Comparison of ENCODE assay signal across 13 cellular contexts in the genomic region with DNA sequence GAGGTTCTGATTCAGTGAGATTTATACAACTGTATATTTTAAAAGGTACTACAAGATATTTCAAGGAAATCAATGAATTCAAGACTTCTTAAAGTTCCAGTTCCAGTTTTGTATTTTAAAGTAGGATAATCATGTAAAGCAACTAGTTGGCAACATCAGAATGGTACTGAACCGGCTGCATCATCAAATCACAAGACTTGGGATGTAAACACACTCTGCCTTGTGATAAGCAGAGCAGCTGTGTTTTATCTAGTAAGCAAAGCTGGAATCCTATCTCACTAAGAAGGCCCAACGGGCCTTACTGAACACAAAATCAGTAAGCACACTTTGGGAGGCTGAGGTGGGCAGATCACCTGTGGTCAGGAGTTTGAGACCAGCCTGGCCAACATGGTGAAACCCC.
"Had no signal": no experiment of that assay in that cellular context is flagged by ENCODE, and none has a peak within 500 bp of the region (broad histone marks: within the 10 kb centered on the region; RNA-seq: fewer than 3 reads in every experiment).

No MANE protein-coding gene starts in this region.

- H3K9me3 Mint-ChIP-seq: activated CD4-positive, alpha-beta memory T cell treated with anti-CD3 and anti-CD28 coated beads for 36 hours; T-helper 2 cell treated with Interferon-gamma antibody and Interleukin-4, amounts not matched to agents 5 μg/mL and 100 μg/mL, for 36 hours had no signal

- H3K27me3 ChIP-seq: colonic mucosa, neutrophil, stomach had no signal

- DNase-seq: activated CD4-positive, alpha-beta memory T cell treated with anti-CD3 and anti-CD28 coated beads for 36 hours; activated CD4-positive, alpha-beta T cell treated with anti-CD3 and anti-CD28 coated beads for 1 hour; activated naive CD8-positive, alpha-beta T cell treated with anti-CD3 and anti-CD28 coated beads, Interleukin-2, amount 10 ng/mL, durations not matched to agents 7 days and 5 days; activated T-cell treated with anti-CD3 and anti-CD28 coated beads, Interleukin-2, amount 50 U/mL, for 72 hours; colonic mucosa; effector CD4-positive, alpha-beta T cell; lower lobe of right lung; naive thymus-derived CD4-positive, alpha-beta T cell; posterior cingulate gyrus; stomach had no signal

- H3K27ac ChIP-seq: colonic mucosa, lower lobe of right lung, neutrophil, skin epidermis, stomach had no signal

- H3K36me3 ChIP-seq: colonic mucosa, lower lobe of right lung, neutrophil, stomach had no signal

- H3K4me1 Mint-ChIP-seq: activated naive CD8-positive, alpha-beta T cell treated with anti-CD3 and anti-CD28 coated beads, Interleukin-2, amount 10 ng/mL, durations not matched to agents 7 days and 5 days; naive thymus-derived CD4-positive, alpha-beta T cell had no signal

- H3K9me3 ChIP-seq: colonic mucosa, lower lobe of right lung, neutrophil, stomach had no signal

- H3K4me3 ChIP-seq: colonic mucosa, lower lobe of right lung, skin epidermis, stomach had no signal

- H3K4me1 ChIP-seq: colonic mucosa, lower lobe of right lung, stomach had no signal

- H3K4me3 Mint-ChIP-seq: activated CD4-positive, alpha-beta memory T cell treated with anti-CD3 and anti-CD28 coated beads for 36 hours; activated naive CD8-positive, alpha-beta T cell treated with anti-CD3 and anti-CD28 coated beads, Interleukin-2, amount 10 ng/mL, durations not matched to agents 7 days and 5 days; activated T-cell treated with anti-CD3 and anti-CD28 coated beads, Interleukin-2, amount 50 U/mL, for 72 hours; naive thymus-derived CD4-positive, alpha-beta T cell; T-helper 2 cell treated with Interferon-gamma antibody and Interleukin-4, amounts not matched to agents 5 μg/mL and 100 μg/mL, for 36 hours had no signal

- H3K27ac Mint-ChIP-seq: activated CD4-positive, alpha-beta memory T cell treated with anti-CD3 and anti-CD28 coated beads for 36 hours; activated naive CD8-positive, alpha-beta T cell treated with anti-CD3 and anti-CD28 coated beads, Interleukin-2, amount 10 ng/mL, durations not matched to agents 7 days and 5 days; activated T-cell treated with anti-CD3 and anti-CD28 coated beads, Interleukin-2, amount 50 U/mL, for 72 hours; naive thymus-derived CD4-positive, alpha-beta T cell; T-helper 2 cell treated with Interferon-gamma antibody and Interleukin-4, amounts not matched to agents 5 μg/mL and 100 μg/mL, for 36 hours had no signal

- ATAC-seq: activated T-cell treated with anti-CD3 and anti-CD28 coated beads, Interleukin-2, amount 50 U/mL, for 72 hours; lower lobe of right lung; naive thymus-derived CD4-positive, alpha-beta T cell had no signal

- H3K36me3 Mint-ChIP-seq: activated CD4-positive, alpha-beta memory T cell treated with anti-CD3 and anti-CD28 coated beads for 36 hours; activated naive CD8-positive, alpha-beta T cell treated with anti-CD3 and anti-CD28 coated beads, Interleukin-2, amount 10 ng/mL, durations not matched to agents 7 days and 5 days; naive thymus-derived CD4-positive, alpha-beta T cell had no signal
